11 cellular contexts compared by ENCODE assay signal in the genomic region with DNA sequence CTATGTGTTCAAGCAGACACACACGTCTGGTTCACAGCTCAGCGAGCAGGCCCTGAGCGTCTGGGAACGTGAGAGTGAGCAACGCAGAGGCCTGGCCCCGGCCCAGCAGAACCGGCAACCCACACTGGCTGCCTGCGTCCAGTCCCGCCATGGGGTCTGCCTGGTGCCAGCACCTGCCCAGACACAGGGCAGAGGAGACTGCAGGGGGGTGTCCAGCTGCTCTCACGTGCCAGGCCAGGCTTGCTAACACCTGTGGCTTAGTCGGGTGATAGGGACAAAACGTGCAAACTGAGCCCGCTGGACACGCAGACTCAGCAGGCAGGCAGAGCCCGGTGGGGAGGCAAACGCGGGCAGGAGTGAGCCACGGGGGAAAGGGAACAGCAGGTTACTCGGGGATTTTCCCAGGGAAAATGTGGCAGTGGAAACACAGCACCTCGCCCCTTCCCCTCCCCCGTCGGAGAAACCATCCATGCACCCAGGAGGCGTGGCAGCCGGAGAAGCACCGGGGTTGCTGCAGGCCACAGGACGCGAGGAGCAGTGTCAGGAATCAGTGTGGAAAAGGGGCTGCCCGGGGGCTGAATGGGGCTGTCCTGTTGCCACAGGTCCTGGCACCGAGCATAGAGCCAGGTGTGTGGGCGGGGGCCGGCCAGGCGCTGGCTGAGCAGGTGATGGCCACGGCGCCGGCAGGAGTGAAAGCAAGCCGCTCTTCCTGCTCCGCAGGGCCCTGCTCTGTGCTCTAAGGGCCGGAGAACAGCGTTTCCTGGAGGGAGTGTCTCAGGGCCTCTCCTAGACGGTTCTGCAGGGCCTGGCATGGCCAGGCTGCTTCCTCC.
A peak's percentile ranks its signal among the peaks of the same experiment; 100 is the strongest.
DNase-seq lines count a peak whose midpoint lies in the region; ATAC-seq and TF ChIP-seq lines count a peak whose summit lies in the region.
"Had no signal": no experiment of that assay in that cellular context is flagged by ENCODE, and none has a peak within 500 bp of the region (broad histone marks: within the 10 kb centered on the region; RNA-seq: fewer than 3 reads in every experiment).

No MANE protein-coding gene starts in this region.

- no TSS peak for BruUV-seq in PC-9 (replicated peaks; lab: Mats Ljungman, UMichigan)

- peak in 7 of 8 donors; percentile 10 to 57 (median 39) for ATAC-seq in heart right ventricle
- no peak for ATAC-seq in HG03159 (IDR thresholded peaks at IDR 0.05; ENCODE audit: unreplicated experiment)

- DNase-seq in H7, result peak; percentile 84
- DNase-seq in PC-9, result peak; percentile 71 to 74
- DNase-seq in heart right ventricle, result no peak
- no peak for DNase-seq in stimulated activated naive CD4-positive, alpha-beta T cell treated with Interleukin-2 at 50 U/mL for 16 hours (lab: John Stamatoyannopoulos, UW)
- DNase-seq in HUDEP-2 (lab: John Stamatoyannopoulos, UW; ENCODE audit: unreplicated experiment in 76 of 76), result no peak
- no peak for DNase-seq in GM23248
- DNase-seq: activated CD4-positive, alpha-beta T cell treated with anti-CD3 and anti-CD28 coated beads, Interleukin-2, amount 10 ng/mL, durations not matched to agents 24 days and 14 days; NK-92 treated with Interleukin-12 subunit alpha and Interleukin-12 subunit beta, amount 100 ng/mL, for 24 hours had no signal

- TF ChIP-seq CTCF in PC-9 (conservative IDR thresholded peaks at IDR 0.05) (no peak), heart right ventricle (IDR thresholded peaks at IDR 0.05) (no peak)

- 52 to 55% methylated on average over 40 of the region's 40 CpGs for WGBS in heart right ventricle, 2 donors
- whole genome bisulfite sequencing in GM23248 (ENCODE audit: low coverage in 1 of 2, low lambda C conversion rate in 2 of 2, missing lambda C conversion rate in 2 of 2), 2 experiments, result 72 to 79% methylated on average over 36 of the region's 40 CpGs

- in situ Hi-C loops in GM23248 (cut with MboI), result no loop called here

- CTCF ChIA-PET in PC-9 (lab: Charles Lee), result interaction anchor here (1.5 kb wide), 1 partner anchor 28 kb away, joined by 4 read pairs; no protein-coding TSS in a partner anchor

- H3K4me2 ChIP-seq in PC-9 (peak overlapping the region; percentile 81), GM23248 (ENCODE audit: unreplicated experiment) (no peak overlapping the region)

- no peaks in the 10 kb centered on the region for H3K27me3 ChIP-seq in H7 (ENCODE audit: control insufficient read depth, insufficient read depth, low read length)
- no peaks in the 10 kb centered on the region for H3K27me3 ChIP-seq in PC-9 (ENCODE audit: insufficient read depth, low read depth)
- no peaks in the 10 kb centered on the region for H3K27me3 ChIP-seq in heart right ventricle
- no peaks in the 10 kb centered on the region for H3K27me3 ChIP-seq in rectal smooth muscle tissue (ENCODE audit: control insufficient read depth, insufficient read depth, low read length)
- no peaks in the 10 kb centered on the region for H3K27me3 ChIP-seq in GM23248 (replicated peaks; ENCODE audit: insufficient read depth)
- H3K27me3 ChIP-seq: cardiac muscle cell had no signal

- no peaks in the 10 kb centered on the region for H4K20me1 ChIP-seq in PC-9 (ENCODE audit: insufficient read depth)
- no peaks in the 10 kb centered on the region for H4K20me1 ChIP-seq in GM23248 (ENCODE audit: insufficient read depth)

- H3K4me1 ChIP-seq in PC-9 (replicated peaks; ENCODE audit: insufficient read depth) (peaks cover 46% of the 10 kb centered on the region), heart right ventricle (peaks cover 10 to 77% (median 62%) of the 10 kb centered on the region in 9 donors), rectal smooth muscle tissue (ENCODE audit: control insufficient read depth, insufficient read depth, low read length) (peaks cover 33% of the 10 kb centered on the region), GM23248 (ENCODE audit: insufficient read depth) (no peaks in the 10 kb centered on the region)

- H3K9me2 ChIP-seq in PC-9 (ENCODE audit: insufficient read depth), result no peaks in the 10 kb centered on the region
- H3K9me2 ChIP-seq in GM23248 (ENCODE audit: insufficient read depth), result no peaks in the 10 kb centered on the region

- no peak overlapping the region for H3K4me3 ChIP-seq in H7 (ENCODE audit: insufficient read depth, low read depth, low read length)
- H3K4me3 ChIP-seq in PC-9, result peak overlapping the region; percentile 47; the same call in 1 of the 2 replicates
- H3K4me3 ChIP-seq in heart right ventricle, result peak overlapping the region in 1 of 10 donors; percentile 3
- peak overlapping the region; percentile 10 for H3K4me3 ChIP-seq in rectal smooth muscle tissue (ENCODE audit: low read length)
- H3K4me3 ChIP-seq in GM23248, result no peak overlapping the region
- H3K4me3 ChIP-seq: cardiac muscle cell had no signal

- POLR2A ChIA-PET in PC-9 (lab: Charles Lee; ENCODE audit: unreplicated experiment), result no interaction called here

- H3K36me3 ChIP-seq in H7 (replicated peaks; ENCODE audit: control insufficient read depth, insufficient read depth, low read length), result no peaks in the 10 kb centered on the region
- H3K36me3 ChIP-seq in PC-9 (ENCODE audit: low read depth), result no peaks in the 10 kb centered on the region
- H3K36me3 ChIP-seq in heart right ventricle, result no peaks in the 10 kb centered on the region
- no peaks in the 10 kb centered on the region for H3K36me3 ChIP-seq in rectal smooth muscle tissue (ENCODE audit: control insufficient read depth, insufficient read depth, low read length)
- H3K36me3 ChIP-seq in GM23248 (ENCODE audit: low read depth), result no peaks in the 10 kb centered on the region
- H3K36me3 ChIP-seq: cardiac muscle cell had no signal

- no peaks in the 10 kb centered on the region for H3K9me3 ChIP-seq in PC-9 (ENCODE audit: insufficient read depth, low read depth)
- H3K9me3 ChIP-seq in heart right ventricle, result no peaks in the 10 kb centered on the region
- H3K9me3 ChIP-seq in GM23248 (ENCODE audit: low read depth), result no peaks in the 10 kb centered on the region

- intact Hi-C loops in PC-9 (cut with micrococcal nuclease; ENCODE audit: unreplicated experiment) (loop anchor here (2.0 kb wide), 1 partner anchor 155 kb away; a partner anchor contains a TSS), heart right ventricle (cut with DNase I) (no loop called here)

- H3K9ac ChIP-seq in rectal smooth muscle tissue (ENCODE audit: low read length) (no peak overlapping the region), GM23248 (no peak overlapping the region)

- peaks cover 35% of the 10 kb centered on the region for H3K79me2 ChIP-seq in PC-9 (ENCODE audit: low read depth)
- H3K79me2 ChIP-seq in GM23248 (ENCODE audit: insufficient read depth), result 0 out of 2 replicates have a peak, but pooled peaks cover 8% of the 10 kb centered on the region

- H3K27ac ChIP-seq in PC-9 (peak overlapping the region; percentile 95), heart right ventricle (peak overlapping the region in 7 of 10 donors; percentile 21 to 66 (median 32)), rectal smooth muscle tissue (ENCODE audit: low read depth, low read length) (peak overlapping the region; percentile 24), GM23248 (no peak overlapping the region)
- H3K27ac ChIP-seq: cardiac muscle cell had no signal

- peaks cover 55% of the 10 kb centered on the region for H3F3A ChIP-seq in PC-9 (ENCODE audit: insufficient read depth, low read depth)
- no peaks in the 10 kb centered on the region for H3F3A ChIP-seq in GM23248 (ENCODE audit: insufficient read depth)

- H2AFZ ChIP-seq in PC-9 (peak overlapping the region; percentile 3; the same call in 1 of the 2 replicates), GM23248 (no peak overlapping the region)

Comparison
In these comparisons a context has a peak if more than half of its experiments do, and no peak if none do; other contexts are left out.
1. DNase-seq: peak in H7 (single experiment) and PC-9 (2 of 2); none in heart right ventricle (0 of 2), stimulated activated naive CD4-positive, alpha-beta T cell treated with Interleukin-2 at 50 U/mL for 16 hours (single experiment), HUDEP-2 (0 of 76) and GM23248 (single experiment).
2. H3K4me3 ChIP-seq: peak in PC-9 (single experiment) and rectal smooth muscle tissue (single experiment); none in H7 (single experiment) and GM23248 (single experiment).